12 cellular contexts compared by ENCODE assay signal in the genomic region with DNA sequence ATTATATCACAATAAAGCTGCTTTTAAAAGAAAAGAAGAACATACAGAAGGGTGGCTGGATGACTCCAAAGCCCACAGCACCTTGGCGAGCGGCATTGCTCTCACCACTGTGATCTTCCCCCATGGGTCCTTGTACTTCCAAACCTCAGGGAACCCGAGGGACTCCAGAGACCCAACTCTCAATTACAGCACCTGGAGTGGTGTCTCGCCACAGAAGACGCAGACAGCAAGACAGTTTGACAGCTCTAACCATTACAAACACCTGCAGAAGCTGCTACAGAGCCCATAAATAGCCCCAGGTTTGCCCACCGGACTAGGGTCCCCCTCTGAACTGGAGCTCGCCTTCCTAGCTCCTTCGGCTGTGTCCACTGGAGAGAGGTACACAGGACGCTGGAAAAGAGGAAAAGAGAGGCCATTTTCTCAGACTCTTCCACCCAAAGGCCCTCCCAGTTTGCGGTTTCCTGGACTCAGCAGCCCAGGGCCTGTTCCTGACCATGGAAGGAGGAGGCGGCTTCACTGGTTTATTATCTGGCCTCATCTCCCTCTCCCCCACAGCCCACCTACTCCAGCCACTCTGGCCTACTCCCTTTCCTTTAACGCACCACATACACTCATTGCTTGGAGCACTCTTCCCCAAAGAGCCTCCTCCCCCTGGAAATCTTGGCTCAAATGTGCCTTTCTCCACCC. TPM values are rescaled to one million over a fixed set of nuclear protein-coding genes. Genes with fewer than 3 reads are reported as not detected.
DNase-seq lines count a peak whose midpoint lies in the region; ATAC-seq and TF ChIP-seq lines count a peak whose summit lies in the region.
"Had no signal": no experiment of that assay in that cellular context is flagged by ENCODE, and none has a peak within 500 bp of the region (broad histone marks: within the 10 kb centered on the region; RNA-seq: fewer than 3 reads in every experiment).

No MANE protein-coding gene starts in this region.

- peak overlapping the region in 30 of 59 donors; percentile 4 to 76 (median 58) for H3K4me3 ChIP-seq in dorsolateral prefrontal cortex
- H3K4me3 ChIP-seq: A549 had no signal

- POLR2A ChIA-PET in activated CD4-positive, alpha-beta memory T cell treated with anti-CD3 and anti-CD28 coated beads, Interleukin-2, amount 10 ng/mL, durations not matched to agents 7 days and 5 days (lab: Charles Lee): no interaction called here

- peaks cover 0 to 22% (median 0%) of the 10 kb centered on the region in 45 donors for H3K27me3 ChIP-seq in dorsolateral prefrontal cortex

- no peak for DNase-seq in T-helper 2 cell treated with Interferon-gamma antibody and Interleukin-4, amounts not matched to agents 5 μg/mL and 100 μg/mL, for 36 hours (ENCODE audit: low spot score)
- DNase-seq in T-helper 2 cell: no peak
- peak; percentile 77 for DNase-seq in NAMALWA (ENCODE audit: low spot score)
- DNase-seq in dorsolateral prefrontal cortex: no peak
- DNase-seq in stimulated activated effector memory CD8-positive, alpha-beta T cell treated with anti-CD3 and anti-CD28 coated beads, Interleukin-12 subunit alpha, Interleukin-12 subunit beta, amount 100 ng/mL, for 72 hours (ENCODE audit: low spot score in 2 of 2): no peak
- no peak for DNase-seq in left colon
- DNase-seq in activated CD4-positive, alpha-beta memory T cell treated with anti-CD3 and anti-CD28 coated beads, Interleukin-2, amount 10 ng/mL, durations not matched to agents 7 days and 5 days: no peak
- DNase-seq in medulla oblongata (ENCODE audit: extremely low spot score): no peak
- DNase-seq: activated CD4-positive, alpha-beta T cell treated with anti-CD3 and anti-CD28 coated beads for 36 hours; NCI-H524; tibial artery had no signal

- H3K36me3 Mint-ChIP-seq in T-helper 2 cell treated with Interferon-gamma antibody and Interleukin-4, amounts not matched to agents 5 μg/mL and 100 μg/mL, for 36 hours (ENCODE audit: low read depth): no peaks in the 10 kb centered on the region
- H3K36me3 Mint-ChIP-seq in stimulated activated effector memory CD8-positive, alpha-beta T cell treated with anti-CD3 and anti-CD28 coated beads, Interleukin-12 subunit alpha, Interleukin-12 subunit beta, amount 100 ng/mL, for 72 hours: peaks cover 29% of the 10 kb centered on the region
- no peaks in the 10 kb centered on the region for H3K36me3 Mint-ChIP-seq in activated CD4-positive, alpha-beta memory T cell treated with anti-CD3 and anti-CD28 coated beads, Interleukin-2, amount 10 ng/mL, durations not matched to agents 7 days and 5 days (ENCODE audit: low read depth)

- TF ChIP-seq CTCF in dorsolateral prefrontal cortex (IDR thresholded peaks at IDR 0.05 in 54 of 56, conservative IDR thresholded peaks at IDR 0.05 in 2 of 56; ENCODE audit: low read depth in 1 of 56, partially characterized antibody in 56 of 56): no peak

- H3K27me3 Mint-ChIP-seq in T-helper 2 cell treated with Interferon-gamma antibody and Interleukin-4, amounts not matched to agents 5 μg/mL and 100 μg/mL, for 36 hours (ENCODE audit: low read depth): peaks cover 22% of the 10 kb centered on the region
- H3K27me3 Mint-ChIP-seq in activated CD4-positive, alpha-beta memory T cell treated with anti-CD3 and anti-CD28 coated beads, Interleukin-2, amount 10 ng/mL, durations not matched to agents 7 days and 5 days: peaks cover 12% of the 10 kb centered on the region

- peak overlapping the region; percentile 11 for H3K4me3 Mint-ChIP-seq in T-helper 2 cell treated with Interferon-gamma antibody and Interleukin-4, amounts not matched to agents 5 μg/mL and 100 μg/mL, for 36 hours
- peak overlapping the region; percentile 100 for H3K4me3 Mint-ChIP-seq in stimulated activated effector memory CD8-positive, alpha-beta T cell treated with anti-CD3 and anti-CD28 coated beads, Interleukin-12 subunit alpha, Interleukin-12 subunit beta, amount 100 ng/mL, for 72 hours
- H3K4me3 Mint-ChIP-seq in activated CD4-positive, alpha-beta memory T cell treated with anti-CD3 and anti-CD28 coated beads, Interleukin-2, amount 10 ng/mL, durations not matched to agents 7 days and 5 days: no peak overlapping the region
- H3K4me3 Mint-ChIP-seq: activated CD4-positive, alpha-beta T cell treated with anti-CD3 and anti-CD28 coated beads for 36 hours had no signal

- H3K9me3 Mint-ChIP-seq in T-helper 2 cell treated with Interferon-gamma antibody and Interleukin-4, amounts not matched to agents 5 μg/mL and 100 μg/mL, for 36 hours: no peaks in the 10 kb centered on the region
- H3K9me3 Mint-ChIP-seq in stimulated activated effector memory CD8-positive, alpha-beta T cell treated with anti-CD3 and anti-CD28 coated beads, Interleukin-12 subunit alpha, Interleukin-12 subunit beta, amount 100 ng/mL, for 72 hours: no peaks in the 10 kb centered on the region
- H3K9me3 Mint-ChIP-seq in activated CD4-positive, alpha-beta memory T cell treated with anti-CD3 and anti-CD28 coated beads, Interleukin-2, amount 10 ng/mL, durations not matched to agents 7 days and 5 days: no peaks in the 10 kb centered on the region

- CTCF ChIA-PET in activated CD4-positive, alpha-beta memory T cell treated with anti-CD3 and anti-CD28 coated beads, Interleukin-2, amount 10 ng/mL, durations not matched to agents 7 days and 5 days (lab: Charles Lee): no interaction called here

- ATAC-seq in stimulated activated effector memory CD8-positive, alpha-beta T cell treated with anti-CD3 and anti-CD28 coated beads, Interleukin-12 subunit alpha, Interleukin-12 subunit beta, amount 100 ng/mL, for 72 hours: no peak
- no peak for ATAC-seq in left colon
- ATAC-seq: A549; activated CD4-positive, alpha-beta T cell treated with anti-CD3 and anti-CD28 coated beads for 36 hours had no signal

- intact Hi-C loops in dorsolateral prefrontal cortex (cut with DNase I) (no loop called here), left colon (cut with DNase I, micrococcal nuclease) (no loop called here)

- peak overlapping the region in 23 of 59 donors; percentile 2 to 78 (median 36) for H3K27ac ChIP-seq in dorsolateral prefrontal cortex
- H3K27ac ChIP-seq: A549, tibial artery had no signal

- no peak overlapping the region for H3K27ac Mint-ChIP-seq in T-helper 2 cell treated with Interferon-gamma antibody and Interleukin-4, amounts not matched to agents 5 μg/mL and 100 μg/mL, for 36 hours
- peak overlapping the region; percentile 97 for H3K27ac Mint-ChIP-seq in stimulated activated effector memory CD8-positive, alpha-beta T cell treated with anti-CD3 and anti-CD28 coated beads, Interleukin-12 subunit alpha, Interleukin-12 subunit beta, amount 100 ng/mL, for 72 hours
- H3K27ac Mint-ChIP-seq in activated CD4-positive, alpha-beta memory T cell treated with anti-CD3 and anti-CD28 coated beads, Interleukin-2, amount 10 ng/mL, durations not matched to agents 7 days and 5 days: no peak overlapping the region
- H3K27ac Mint-ChIP-seq: activated CD4-positive, alpha-beta T cell treated with anti-CD3 and anti-CD28 coated beads for 36 hours had no signal

- H3K4me1 Mint-ChIP-seq in T-helper 2 cell treated with Interferon-gamma antibody and Interleukin-4, amounts not matched to agents 5 μg/mL and 100 μg/mL, for 36 hours (ENCODE audit: low read depth): peaks cover 24% of the 10 kb centered on the region
- peaks cover 61% of the 10 kb centered on the region for H3K4me1 Mint-ChIP-seq in stimulated activated effector memory CD8-positive, alpha-beta T cell treated with anti-CD3 and anti-CD28 coated beads, Interleukin-12 subunit alpha, Interleukin-12 subunit beta, amount 100 ng/mL, for 72 hours
- H3K4me1 Mint-ChIP-seq in activated CD4-positive, alpha-beta memory T cell treated with anti-CD3 and anti-CD28 coated beads, Interleukin-2, amount 10 ng/mL, durations not matched to agents 7 days and 5 days: peaks cover 19% of the 10 kb centered on the region

RNA-seq across cellular contexts. Expression of a gene that starts 1.9 kb away (rescaled TPM):
- total RNA-seq in dorsolateral prefrontal cortex (10 to 100 TPM in 19 of 120 experiments, 1 to 10 TPM in 99, under 1 TPM in 2; 0.84 to 20.5 (median 5.2) TPM), left colon (10 to 100 TPM; 10.1 to 13.0 TPM)
- total RNA-seq in activated CD4-positive, alpha-beta memory T cell treated with anti-CD3 and anti-CD28 coated beads, Interleukin-2, amount 10 ng/mL, durations not matched to agents 7 days and 5 days: 1 to 10 TPM; 5.7 to 6.6 TPM
